Comparison of ENCODE assay signal across 1 cellular context in genomic region chr7:139118234-139118802, GRCh38.
TF ChIP-seq lines count a peak whose summit lies in the region.

No MANE protein-coding gene starts in this region.

TF ChIP-seq in K562, 482 proteins besides CTCF, POLR2A, EP300 and RAD21 (continued from another document and continues in another):
- TF ChIP-seq FOXP4 (CRISPR knock-in tag; IDR thresholded peaks at IDR 0.05; ENCODE audit: borderline replicate concordance) = no peak
- no peak for TF ChIP-seq HMGXB4 (CRISPR knock-in tag; IDR thresholded peaks at IDR 0.05)
- TF ChIP-seq MTA3 (IDR thresholded peaks at IDR 0.05; ENCODE audit: borderline replicate concordance) = peak; percentile 46
- no peak for TF ChIP-seq RBM17 (IDR thresholded peaks at IDR 0.05; ENCODE audit: borderline replicate concordance, low read depth, low read length)
- TF ChIP-seq ZNF407 (IDR thresholded peaks at IDR 0.05; ENCODE audit: low read depth) = no peak
- peak in 1 of 2 experiments; percentile 88; a peak in 2 of 4 replicates for TF ChIP-seq ZMIZ1 (IDR thresholded peaks at IDR 0.05; ENCODE audit: low read depth in 2 of 2, low read length in 2 of 2)
- TF ChIP-seq ZNF764 (CRISPR knock-in tag; IDR thresholded peaks at IDR 0.05; ENCODE audit: low read depth) = no peak
- peak; percentile 95 for TF ChIP-seq BACH1 (tag; IDR thresholded peaks at IDR 0.05)
- no peak for TF ChIP-seq CHD1 (IDR thresholded peaks at IDR 0.05; ENCODE audit: low read length)
- TF ChIP-seq FOXJ3 (CRISPR knock-in tag; IDR thresholded peaks at IDR 0.05) = no peak
- TF ChIP-seq GATAD2A (IDR thresholded peaks at IDR 0.05) = 0 out of 2 replicates have a peak, but pooled peaks have one; percentile 11
- no peak for TF ChIP-seq KLF10 (CRISPR knock-in tag; IDR thresholded peaks at IDR 0.05)
- no peak for TF ChIP-seq RHOXF2B (CRISPR knock-in tag; conservative IDR thresholded peaks at IDR 0.05)
- TF ChIP-seq NEUROD1 (IDR thresholded peaks at IDR 0.05; ENCODE audit: borderline replicate concordance, low read depth, low read length, partially characterized antibody) = no peak
- no peak; the same call in 1 of the 2 replicates for TF ChIP-seq TRIM28 (IDR thresholded peaks at IDR 0.05)
- TF ChIP-seq FOXK1 (CRISPR knock-in tag; IDR thresholded peaks at IDR 0.05; ENCODE audit: borderline replicate concordance) = no peak; the same call in 1 of the 2 replicates
- TF ChIP-seq ZBTB11 (CRISPR knock-in tag; IDR thresholded peaks at IDR 0.05) = 0 out of 6 replicates have a peak, but pooled peaks of 1 of the 3 experiments have one; percentile 39
- TF ChIP-seq CHCHD3 (CRISPR knock-in tag; IDR thresholded peaks at IDR 0.05) = no peak
- TF ChIP-seq XRCC5 (IDR thresholded peaks at IDR 0.05; ENCODE audit: low read depth, low read length) = no peak
- TF ChIP-seq NR2F6 (CRISPR knock-in tag; IDR thresholded peaks at IDR 0.05) = no peak
- no peak for TF ChIP-seq ATF6 (CRISPR knock-in tag; IDR thresholded peaks at IDR 0.05)
- TF ChIP-seq BRCA1 (IDR thresholded peaks at IDR 0.05) = no peak
- no peak for TF ChIP-seq BRCA1 (CRISPR knock-in tag; IDR thresholded peaks at IDR 0.05)
- no peak for TF ChIP-seq E2F3 (CRISPR knock-in tag; IDR thresholded peaks at IDR 0.05)
- TF ChIP-seq GTF2B (IDR thresholded peaks at IDR 0.05; ENCODE audit: extremely low read depth, insufficient read length) = no peak
- no peak for TF ChIP-seq KAT2B (IDR thresholded peaks at IDR 0.05; ENCODE audit: low read depth, low read length)
- TF ChIP-seq SREBF1 (IDR thresholded peaks at IDR 0.05; ENCODE audit: borderline replicate concordance, low read depth, low read length) = no peak
- TF ChIP-seq HMBOX1 (IDR thresholded peaks at IDR 0.05) = no peak
- TF ChIP-seq MBD2 (IDR thresholded peaks at IDR 0.05; ENCODE audit: borderline replicate concordance, low read depth) = peak; percentile 46; the same call in 1 of the 2 replicates
- 0 out of 2 replicates have a peak, but pooled peaks have one; percentile 67 for TF ChIP-seq HOXB6 (CRISPR knock-in tag; IDR thresholded peaks at IDR 0.05; ENCODE audit: borderline replicate concordance)
- TF ChIP-seq YY1 (IDR thresholded peaks at IDR 0.05; ENCODE audit: borderline replicate concordance in 1 of 3, control insufficient read depth in 1 of 3, extremely low read depth in 1 of 3, insufficient read depth in 3 of 3, insufficient read length in 1 of 3, insufficient replicate concordance in 2 of 3, low read depth in 1 of 3, low read length in 2 of 3) = no peak
- no peak for TF ChIP-seq EHMT2 (IDR thresholded peaks at IDR 0.05)
- peak; percentile 98 for TF ChIP-seq ARID1B (IDR thresholded peaks at IDR 0.05)
- 0 out of 2 replicates have a peak, but pooled peaks have one; percentile 7 for TF ChIP-seq ZNF23 (CRISPR knock-in tag; IDR thresholded peaks at IDR 0.05)
- no peak for TF ChIP-seq STAG1 (CRISPR knock-in tag; IDR thresholded peaks at IDR 0.05; ENCODE audit: borderline replicate concordance)
- TF ChIP-seq SMARCA5 (IDR thresholded peaks at IDR 0.05) = peak; percentile 99
